ENCODE assay signal across 8 cellular contexts in genomic region chr5:113663879-113664278, GRCh38.
DNase-seq lines count a peak whose midpoint lies in the region; ATAC-seq and TF ChIP-seq lines count a peak whose summit lies in the region.

No MANE protein-coding gene starts in this region.

- H2AFZ ChIP-seq in IMR-90 (replicated peaks; ENCODE audit: low read length, poor library complexity), result no peak overlapping the region

- BruUV-seq in IMR-90 (replicated peaks; lab: Mats Ljungman, UMichigan), result no TSS peak

- no peak overlapping the region for H2BK15ac ChIP-seq in IMR-90 (ENCODE audit: low read depth, low read length)

- WGBS in IMR-90 (ENCODE audit: extremely low coverage in 2 of 2, insufficient read length in 1 of 2), 2 experiments, result no CpG with 5 or more reads among the region's 4 CpGs

- no peaks in the 10 kb centered on the region for H3K9me1 ChIP-seq in IMR-90 (ENCODE audit: insufficient read depth, low read length)

- no peak overlapping the region for H3K4me3 ChIP-seq in AG04449 (ENCODE audit: low read depth, low read length)
- no peak overlapping the region for H3K4me3 ChIP-seq in IMR-90 (ENCODE audit: insufficient read depth, low read depth, low read length)

- DNase-seq in AG04449 (ENCODE audit: low read depth, low spot score), result no peak
- DNase-seq in GM13976 (ENCODE audit: low spot score), result peak; percentile 6
- peak; percentile 16 for DNase-seq in IMR-90
- peak; percentile 40 for DNase-seq in activated CD4-positive, alpha-beta memory T cell treated with anti-CD3 and anti-CD28 coated beads, Interleukin-2, amount 10 ng/mL, durations not matched to agents 7 days and 5 days
- peak; percentile 43 for DNase-seq in iris pigment epithelial cell (ENCODE audit: low read depth)
- no peak for DNase-seq in NCI-H510A treated with DMSO at 0.1 percent for 48 hours (lab: John Stamatoyannopoulos, UW)
- DNase-seq in cortex of kidney (lab: John Stamatoyannopoulos, UW), result no peak

- peak; percentile 69 for TF ChIP-seq CTCF in AG04449 (IDR thresholded peaks at IDR 0.05; ENCODE audit: insufficient read depth, low read length, missing control alignments)
- peak; percentile 49 for TF ChIP-seq CTCF in GM13976 (IDR thresholded peaks at IDR 0.05; ENCODE audit: borderline replicate concordance, control extremely low read depth, extremely low read depth, insufficient read depth, missing control alignments)
- TF ChIP-seq CTCF in IMR-90 (conservative IDR thresholded peaks at IDR 0.05; ENCODE audit: low read depth, low read length), result peak; percentile 21; the same call in 1 of the 2 replicates

- H3K56ac ChIP-seq in IMR-90 (ENCODE audit: extremely low read depth, insufficient read depth, low read length), result no peak overlapping the region

- H3K4me1 ChIP-seq in IMR-90 (ENCODE audit: control insufficient read depth, insufficient read depth, low read length), result no peaks in the 10 kb centered on the region

- H2AK9ac ChIP-seq in IMR-90 (replicated peaks; ENCODE audit: low read depth, low read length, poor library complexity), result no peak overlapping the region

- no peak overlapping the region for H2BK120ac ChIP-seq in IMR-90 (ENCODE audit: low read depth, low read length)

- no peak overlapping the region for H3K23ac ChIP-seq in IMR-90 (ENCODE audit: low read depth, low read length)

- no peaks in the 10 kb centered on the region for H3K9me3 Mint-ChIP-seq in activated CD4-positive, alpha-beta memory T cell treated with anti-CD3 and anti-CD28 coated beads, Interleukin-2, amount 10 ng/mL, durations not matched to agents 7 days and 5 days

- no peak overlapping the region for H4K5ac ChIP-seq in IMR-90 (ENCODE audit: low read depth, low read length)

- no peak for TF ChIP-seq RAD21 in IMR-90 (IDR thresholded peaks at IDR 0.05; ENCODE audit: low read length)

- peaks cover 27% of the 10 kb centered on the region for H3K27me3 Mint-ChIP-seq in activated CD4-positive, alpha-beta memory T cell treated with anti-CD3 and anti-CD28 coated beads, Interleukin-2, amount 10 ng/mL, durations not matched to agents 7 days and 5 days

- no peak overlapping the region for H3K9ac ChIP-seq in IMR-90 (ENCODE audit: low read depth, low read length)

- H3K4me1 Mint-ChIP-seq in activated CD4-positive, alpha-beta memory T cell treated with anti-CD3 and anti-CD28 coated beads, Interleukin-2, amount 10 ng/mL, durations not matched to agents 7 days and 5 days, result no peaks in the 10 kb centered on the region

- CTCF ChIA-PET in AG04449 (lab: Yijun Ruan, JAX), result interaction anchor here (1.1 to 5.8 kb wide), 11 partner anchors 9 to 668 kb away, joined by 3 to 85 read pairs (median 4); no protein-coding TSS in a partner anchor
- CTCF ChIA-PET in IMR-90 (lab: Yijun Ruan, JAX), result interaction anchor here (0.6 kb wide), 1 partner anchor 802 kb away, joined by 4 read pairs; no protein-coding TSS in a partner anchor
- CTCF ChIA-PET in activated CD4-positive, alpha-beta memory T cell treated with anti-CD3 and anti-CD28 coated beads, Interleukin-2, amount 10 ng/mL, durations not matched to agents 7 days and 5 days (lab: Charles Lee), result interaction anchor here (1.2 to 4.2 kb wide), 3 partner anchors 9 to 56 kb away, joined by 3 to 46 read pairs (median 5); no protein-coding TSS in a partner anchor

- ATAC-seq in IMR-90 (ENCODE audit: low read depth), result no peak
- ATAC-seq in GM21576 (IDR thresholded peaks at IDR 0.05; ENCODE audit: unreplicated experiment), result no peak

- H3K27ac Mint-ChIP-seq in activated CD4-positive, alpha-beta memory T cell treated with anti-CD3 and anti-CD28 coated beads, Interleukin-2, amount 10 ng/mL, durations not matched to agents 7 days and 5 days, result no peak overlapping the region

- POLR2A ChIA-PET in AG04449 (lab: Yijun Ruan, JAX), result no interaction called here
- POLR2A ChIA-PET in IMR-90 (lab: Charles Lee; ENCODE audit: unreplicated experiment), result no interaction called here
- POLR2A ChIA-PET in activated CD4-positive, alpha-beta memory T cell treated with anti-CD3 and anti-CD28 coated beads, Interleukin-2, amount 10 ng/mL, durations not matched to agents 7 days and 5 days (lab: Charles Lee), result no interaction called here

- H2BK20ac ChIP-seq in IMR-90 (ENCODE audit: low read depth, low read length), result no peak overlapping the region

- in situ Hi-C loops in GM13976 (cut with MboI; ENCODE audit: low sequenced_read_pairs, unreplicated experiment), result no loop called here
- in situ Hi-C loops in IMR-90 (cut with MboI; ENCODE audit: low sequenced_read_pairs), result no loop called here

- intact Hi-C loops in IMR-90 (cut with micrococcal nuclease), result no loop called here

- no peak overlapping the region for H3K4me3 Mint-ChIP-seq in activated CD4-positive, alpha-beta memory T cell treated with anti-CD3 and anti-CD28 coated beads, Interleukin-2, amount 10 ng/mL, durations not matched to agents 7 days and 5 days

- no peak overlapping the region for H4K91ac ChIP-seq in IMR-90 (ENCODE audit: insufficient read depth, low read depth, low read length)

- no peaks in the 10 kb centered on the region for H3K79me1 ChIP-seq in IMR-90 (ENCODE audit: low read depth in 1 of 2, low read length in 2 of 2)

- H3K36me3 ChIP-seq in IMR-90 (ENCODE audit: control insufficient read depth, insufficient read depth, low read length), result no peaks in the 10 kb centered on the region

- H2AK5ac ChIP-seq in IMR-90 (ENCODE audit: low read depth, low read length), result no peak overlapping the region

- dilution Hi-C loops in IMR-90 (cut with HindIII; ENCODE audit: low sequenced_read_pairs, unreplicated experiment), result no loop called here

- H4K20me1 ChIP-seq in IMR-90 (ENCODE audit: insufficient read depth, low read length), result no peaks in the 10 kb centered on the region

- no peaks in the 10 kb centered on the region for H3K9me3 ChIP-seq in IMR-90 (ENCODE audit: control insufficient read depth, insufficient read depth, low read length)

- H3K36me3 Mint-ChIP-seq in activated CD4-positive, alpha-beta memory T cell treated with anti-CD3 and anti-CD28 coated beads, Interleukin-2, amount 10 ng/mL, durations not matched to agents 7 days and 5 days (ENCODE audit: low read depth), result no peaks in the 10 kb centered on the region

- no peak overlapping the region for H3K14ac ChIP-seq in IMR-90 (replicated peaks; ENCODE audit: low read depth, low read length)

- H2BK5ac ChIP-seq in IMR-90 (ENCODE audit: low read depth, low read length, poor library complexity, severe bottlenecking), result no peak overlapping the region

- H3K18ac ChIP-seq in IMR-90 (ENCODE audit: low read depth, low read length), result no peak overlapping the region

- no peak overlapping the region for H3K4me2 ChIP-seq in IMR-90 (ENCODE audit: low read depth, low read length)

- no peak overlapping the region for H3K27ac ChIP-seq in IMR-90 (ENCODE audit: insufficient read depth, low read length)

- no peak for TF ChIP-seq POLR2A in IMR-90 (IDR thresholded peaks at IDR 0.05; ENCODE audit: low read depth, low read length)

- H3K27me3 ChIP-seq in IMR-90 (ENCODE audit: control insufficient read depth, insufficient read depth, low read length), result peaks cover 2% of the 10 kb centered on the region; the same call in 1 of the 2 replicates

- H4K8ac ChIP-seq in IMR-90 (ENCODE audit: low read depth in 2 of 2, low read length in 2 of 2), result no peak overlapping the region

- H3K4ac ChIP-seq in IMR-90 (ENCODE audit: low read depth, low read length), result no peak overlapping the region

TF ChIP-seq in IMR-90, 13 proteins besides CTCF, POLR2A, EP300 and RAD21:
- no peak for TF ChIP-seq RCOR1 (IDR thresholded peaks at IDR 0.05; ENCODE audit: insufficient replicate concordance, low read length)

Comparison
In these comparisons a context has a peak if more than half of its experiments do, and no peak if none do; other contexts are left out.
1. DNase-seq: peak in GM13976 (single experiment), IMR-90 (single experiment), activated CD4-positive, alpha-beta memory T cell treated with anti-CD3 and anti-CD28 coated beads, Interleukin-2, amount 10 ng/mL, durations not matched to agents 7 days and 5 days (single experiment) and iris pigment epithelial cell (single experiment); none in AG04449 (single experiment), NCI-H510A treated with DMSO at 0.1 percent for 48 hours (single experiment) and cortex of kidney (single experiment).
2. Peak in every context shown above with its lines, with median percentiles within 50 percentile points of each other: CTCF ChIP-seq.